ENCODE assay signal across 15 cellular contexts in the genomic region with DNA sequence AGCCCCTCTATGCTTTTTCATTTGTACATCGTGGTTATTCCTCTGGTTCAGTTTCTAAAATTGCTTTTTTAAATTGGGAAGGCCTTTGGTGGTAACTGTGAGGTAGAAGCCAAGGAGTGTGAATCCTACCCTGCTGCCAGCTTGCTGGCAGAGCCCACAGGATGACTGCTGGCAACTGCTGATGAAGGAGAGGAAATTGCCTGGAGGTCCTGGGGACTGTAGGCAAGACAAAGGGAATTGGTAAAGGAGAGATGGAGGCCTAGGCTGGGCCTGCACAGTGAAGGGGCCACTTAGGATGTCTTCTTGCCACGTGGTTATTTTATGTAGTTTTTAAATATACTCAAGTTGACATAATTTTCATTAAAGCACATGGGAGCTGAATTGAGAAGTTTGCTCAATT. TPM values are rescaled to one million over a fixed set of nuclear protein-coding genes. Genes with fewer than 3 reads are reported as not detected.
A peak's percentile ranks its signal among the peaks of the same experiment; 100 is the strongest.
DNase-seq lines count a peak whose midpoint lies in the region; ATAC-seq and TF ChIP-seq lines count a peak whose summit lies in the region.
"Had no signal": no experiment of that assay in that cellular context is flagged by ENCODE, and none has a peak within 500 bp of the region (broad histone marks: within the 10 kb centered on the region; RNA-seq: fewer than 3 reads in every experiment).

No MANE protein-coding gene starts in this region.

- H3K23me2 ChIP-seq in H9 (ENCODE audit: insufficient read length, low read depth, low read length, poor library complexity, severe bottlenecking), result no peaks in the 10 kb centered on the region

- no peak for ATAC-seq in activated CD8-positive, alpha-beta T cell treated with anti-CD3 and anti-CD28 coated beads, Interleukin-2, amount 10 ng/mL, durations not matched to agents 7 days and 5 days

- no CpG with 5 or more reads among the region's 2 CpGs for WGBS in H9 (ENCODE audit: extremely low coverage, insufficient read length, low lambda C conversion rate)

- CTCF ChIA-PET in activated CD8-positive, alpha-beta T cell treated with anti-CD3 and anti-CD28 coated beads, Interleukin-2, amount 10 ng/mL, durations not matched to agents 7 days and 5 days (lab: Charles Lee), result no interaction called here
- CTCF ChIA-PET in A673 (lab: Charles Lee), result no interaction called here
- CTCF ChIA-PET in CD4-positive, alpha-beta memory T cell (lab: Charles Lee; ENCODE audit: partially characterized antibody), result no interaction called here

- H4K5ac ChIP-seq in H9 (ENCODE audit: insufficient read length, low read depth, low read length), result no peak overlapping the region

- no peaks in the 10 kb centered on the region for H3K79me1 ChIP-seq in H9 (ENCODE audit: insufficient read depth, low read depth, low read length, poor library complexity, severe bottlenecking)

- TF ChIP-seq CTCF in H9 (conservative IDR thresholded peaks at IDR 0.05), result no peak
- TF ChIP-seq CTCF in nephron (IDR thresholded peaks at IDR 0.05; ENCODE audit: unreplicated experiment in 3 of 3), result no peak
- no peak for TF ChIP-seq CTCF in A673 (conservative IDR thresholded peaks at IDR 0.05; ENCODE audit: low read depth, low read length)

- H4K20me1 ChIP-seq in H9 (ENCODE audit: control insufficient read depth, insufficient read depth, insufficient read length), result no peaks in the 10 kb centered on the region

- H3K36me3 Mint-ChIP-seq in H9 (ENCODE audit: insufficient read depth in 1 of 3, low read depth in 3 of 3), result peaks cover 6 to 34% (median 21%) of the 10 kb centered on the region in 3 experiments
- H3K36me3 Mint-ChIP-seq in activated CD8-positive, alpha-beta T cell treated with anti-CD3 and anti-CD28 coated beads, Interleukin-2, amount 10 ng/mL, durations not matched to agents 7 days and 5 days (ENCODE audit: low read depth), result peaks cover 29% of the 10 kb centered on the region
- H3K36me3 Mint-ChIP-seq in nephron (ENCODE audit: low read depth), result peaks cover 45% of the 10 kb centered on the region
- peaks cover 18 to 27% of the 10 kb centered on the region in 2 donors for H3K36me3 Mint-ChIP-seq in CD4-positive, alpha-beta memory T cell

- peaks cover 27% of the 10 kb centered on the region for H3K36me3 ChIP-seq in MG63
- peaks cover 10% of the 10 kb centered on the region for H3K36me3 ChIP-seq in A673 (ENCODE audit: insufficient read depth, low read length, poor library complexity, severe bottlenecking)
- H3K36me3 ChIP-seq in CD4-positive, alpha-beta memory T cell (ENCODE audit: insufficient read depth, low read length), result no peaks in the 10 kb centered on the region

- no peak overlapping the region for H3K56ac ChIP-seq in H9 (ENCODE audit: insufficient read length, low read depth, low read length)

- no peak overlapping the region for H2BK15ac ChIP-seq in H9 (ENCODE audit: low read depth, low read length)

- H3K4me3 Mint-ChIP-seq in H9 (no peak overlapping the region), nephron (no peak overlapping the region)
- no peak overlapping the region for H3K4me3 Mint-ChIP-seq in activated CD8-positive, alpha-beta T cell treated with anti-CD3 and anti-CD28 coated beads, Interleukin-2, amount 10 ng/mL, durations not matched to agents 7 days and 5 days
- no peak overlapping the region for H3K4me3 Mint-ChIP-seq in CD4-positive, alpha-beta memory T cell
- H3K4me3 Mint-ChIP-seq: immature natural killer cell had no signal

- no peaks in the 10 kb centered on the region for H3K79me2 ChIP-seq in H9 (ENCODE audit: insufficient read depth, low read length)

- H3K4me1 Mint-ChIP-seq in H9 (peaks cover 4 to 7% of the 10 kb centered on the region in 2 experiments), nephron (peaks cover 6% of the 10 kb centered on the region)
- H3K4me1 Mint-ChIP-seq in activated CD8-positive, alpha-beta T cell treated with anti-CD3 and anti-CD28 coated beads, Interleukin-2, amount 10 ng/mL, durations not matched to agents 7 days and 5 days (ENCODE audit: low read depth), result no peaks in the 10 kb centered on the region
- no peaks in the 10 kb centered on the region for H3K4me1 Mint-ChIP-seq in CD4-positive, alpha-beta memory T cell

- no peaks in the 10 kb centered on the region for H3K27me3 Mint-ChIP-seq in H9 (ENCODE audit: low read depth)
- no peaks in the 10 kb centered on the region for H3K27me3 Mint-ChIP-seq in activated CD8-positive, alpha-beta T cell treated with anti-CD3 and anti-CD28 coated beads, Interleukin-2, amount 10 ng/mL, durations not matched to agents 7 days and 5 days (ENCODE audit: low read depth)
- H3K27me3 Mint-ChIP-seq in nephron (ENCODE audit: low read depth), result no peaks in the 10 kb centered on the region
- H3K27me3 Mint-ChIP-seq in CD4-positive, alpha-beta memory T cell, result no peaks in the 10 kb centered on the region

- no peak overlapping the region for H2AFZ ChIP-seq in H9 (ENCODE audit: low read length)

- no peak overlapping the region for H2AK5ac ChIP-seq in H9 (ENCODE audit: insufficient read length, low read length)

- H3K18ac ChIP-seq in H9 (ENCODE audit: insufficient read length, low read depth, low read length), result no peak overlapping the region

- H3T11ph ChIP-seq in H9 (ENCODE audit: low read length), result no peak overlapping the region

- H3K9me3 ChIP-seq in H9 (ENCODE audit: control insufficient read depth, low read depth, low read length) (no peaks in the 10 kb centered on the region), MG63 (no peaks in the 10 kb centered on the region; the same call in 1 of the 2 replicates), A673 (ENCODE audit: low read depth, low read length, poor library complexity, severe bottlenecking) (no peaks in the 10 kb centered on the region)
- H3K9me3 ChIP-seq in CD4-positive, alpha-beta memory T cell (ENCODE audit: control insufficient read depth in 1 of 2, low read length in 2 of 2), result no peaks in the 10 kb centered on the region

- intact Hi-C loops in A673 (cut with micrococcal nuclease; ENCODE audit: unreplicated experiment), result no loop called here
- intact Hi-C loops in CD4-positive, alpha-beta memory T cell (cut with micrococcal nuclease), result no loop called here

- H3K27ac Mint-ChIP-seq in H9 (peak overlapping the region in 2 of 3 experiments; percentile 77 to 79; a peak in 5 of 7 replicates), nephron (peak overlapping the region; percentile 54 to 61 (median 55))
- peak overlapping the region; percentile 66 for H3K27ac Mint-ChIP-seq in activated CD8-positive, alpha-beta T cell treated with anti-CD3 and anti-CD28 coated beads, Interleukin-2, amount 10 ng/mL, durations not matched to agents 7 days and 5 days
- H3K27ac Mint-ChIP-seq in CD4-positive, alpha-beta memory T cell, result peak overlapping the region in 3 of 7 donors; percentile 17 to 51 (median 42)

- H2BK120ac ChIP-seq in H9 (ENCODE audit: low read depth, low read length, poor library complexity, severe bottlenecking), result no peak overlapping the region

- H3K9me3 Mint-ChIP-seq in H9 (no peaks in the 10 kb centered on the region), nephron (no peaks in the 10 kb centered on the region)
- H3K9me3 Mint-ChIP-seq in activated CD8-positive, alpha-beta T cell treated with anti-CD3 and anti-CD28 coated beads, Interleukin-2, amount 10 ng/mL, durations not matched to agents 7 days and 5 days (ENCODE audit: insufficient read depth), result no peaks in the 10 kb centered on the region
- no peaks in the 10 kb centered on the region for H3K9me3 Mint-ChIP-seq in CD4-positive, alpha-beta memory T cell
- H3K9me3 Mint-ChIP-seq: immature natural killer cell had no signal

- no peak overlapping the region for H3K14ac ChIP-seq in H9 (ENCODE audit: insufficient read depth, low read length)

- H3K4ac ChIP-seq in H9 (ENCODE audit: low read depth, low read length), result no peak overlapping the region

- no peak overlapping the region for H3K23ac ChIP-seq in H9 (ENCODE audit: insufficient read length, low read depth, low read length)

- H3K27me3 ChIP-seq in H9 (ENCODE audit: insufficient read depth, low read length) (no peaks in the 10 kb centered on the region), MG63 (no peaks in the 10 kb centered on the region), A673 (replicated peaks; ENCODE audit: insufficient read depth, low read depth, low read length, poor library complexity) (no peaks in the 10 kb centered on the region)
- H3K27me3 ChIP-seq in CD4-positive, alpha-beta memory T cell (ENCODE audit: insufficient read depth, low read length), result no peaks in the 10 kb centered on the region
- H3K27me3 ChIP-seq: cardiac muscle cell had no signal

- no peak overlapping the region for H3K4me2 ChIP-seq in H9 (ENCODE audit: insufficient read depth, insufficient read length, low read length)

- POLR2A ChIA-PET in activated CD8-positive, alpha-beta T cell treated with anti-CD3 and anti-CD28 coated beads, Interleukin-2, amount 10 ng/mL, durations not matched to agents 7 days and 5 days (lab: Charles Lee), result no interaction called here
- POLR2A ChIA-PET in A673 (lab: Charles Lee; ENCODE audit: low non-redundant PET), result no interaction called here
- POLR2A ChIA-PET in CD4-positive, alpha-beta memory T cell (lab: Charles Lee; ENCODE audit: partially characterized antibody), result no interaction called here

- no peak overlapping the region for H4K8ac ChIP-seq in H9 (replicated peaks; ENCODE audit: insufficient read length, low read depth, low read length)

- H4K91ac ChIP-seq in H9 (ENCODE audit: insufficient read length, low read depth, low read length), result no peak overlapping the region

- no peak overlapping the region for H2BK5ac ChIP-seq in H9 (ENCODE audit: insufficient read length, low read length)

- H3K27ac ChIP-seq in H9 (ENCODE audit: insufficient read length, low read depth, low read length), result no peak overlapping the region
- no peak overlapping the region for H3K27ac ChIP-seq in A673 (ENCODE audit: low read depth, low read length, poor library complexity, severe bottlenecking)
- H3K27ac ChIP-seq in CD4-positive, alpha-beta memory T cell (ENCODE audit: low read depth, low read length), result no peak overlapping the region
- H3K27ac ChIP-seq: cardiac muscle cell, skin epidermis had no signal

- DNase-seq in H9, result no peak
- DNase-seq in MG63, result peak; percentile 75
- no peak for DNase-seq in activated CD8-positive, alpha-beta T cell treated with anti-CD3 and anti-CD28 coated beads, Interleukin-2, amount 10 ng/mL, durations not matched to agents 7 days and 5 days
- DNase-seq in activated CD4-positive, CD25-positive, alpha-beta regulatory T cell treated with anti-CD3 and anti-CD28 coated beads, Interleukin-2, amount 50 U/mL, for 72 hours, result no peak
- no peak for DNase-seq in A673 (ENCODE audit: low spot score)
- DNase-seq in CD4-positive, alpha-beta memory T cell, result no peak
- DNase-seq: AML-193; effector CD8-positive, alpha-beta T cell; immature natural killer cell; NCI-H1436; NCI-H2227 treated with DMSO at 0.1 percent for 48 hours; stimulated activated CD4-positive, alpha-beta T cell treated with anti-CD3 and anti-CD28 coated beads, Interleukin-4, amount 100 ng/mL, for 1 hour had no signal

- H3K4me3 ChIP-seq in MG63, result no peak overlapping the region
- H3K4me3 ChIP-seq in A673 (ENCODE audit: low read depth, low read length, poor library complexity, severe bottlenecking), result no peak overlapping the region
- no peak overlapping the region for H3K4me3 ChIP-seq in CD4-positive, alpha-beta memory T cell (ENCODE audit: low read length in 2 of 2)
- H3K4me3 ChIP-seq: cardiac muscle cell, skin epidermis had no signal

- no peak overlapping the region for H2BK12ac ChIP-seq in H9 (ENCODE audit: insufficient read length, low read depth, low read length)

- H3K4me1 ChIP-seq in H9 (ENCODE audit: insufficient read depth, low read length), result peaks cover under 1% of the 10 kb centered on the region; the same call in 1 of the 2 replicates
- no peaks in the 10 kb centered on the region for H3K4me1 ChIP-seq in A673 (ENCODE audit: insufficient read depth, low read length, poor library complexity, severe bottlenecking)
- H3K4me1 ChIP-seq in CD4-positive, alpha-beta memory T cell (ENCODE audit: insufficient read depth, low read length), result no peaks in the 10 kb centered on the region

- H3K9ac ChIP-seq in H9 (ENCODE audit: extremely low read depth, insufficient read length, low read length), result no peak overlapping the region

- BruUV-seq in A673 (replicated peaks; lab: Mats Ljungman, UMichigan), result no TSS peak

- no peak overlapping the region for H2BK20ac ChIP-seq in H9 (ENCODE audit: low read depth, low read length, poor library complexity, severe bottlenecking)

RNA-seq across cellular contexts. Expression of a gene that starts 15.8 kb away (rescaled TPM):
- total RNA-seq in H9 (2021) (11.0 and 12.3 TPM in 2 replicates), A673 (2021) (12.5 and 17.4 TPM in 2 replicates)
- 5.2 and 21.1 TPM in 2 replicates for total RNA-seq in MG63 (2014; rRNA removed; shearing (Covaris generic); ENCODE audit: low replicate concordance)
- total RNA-seq in activated CD8-positive, alpha-beta T cell treated with anti-CD3 and anti-CD28 coated beads, Interleukin-2, amount 10 ng/mL, durations not matched to agents 7 days and 5 days, result 1 to 10 TPM; 5.5 to 5.8 TPM
- 1 to 10 TPM in 1 of 2 experiments, under 1 TPM in 1; 0.97 to 1.3 TPM for total RNA-seq in CD4-positive, alpha-beta memory T cell
- 1 to 10 TPM in 1 of 2 donors, under 1 TPM in 1; 0.58 to 1.4 TPM for polyA plus RNA-seq in CD4-positive, alpha-beta memory T cell

RNA-seq across cellular contexts. Expression of a gene that starts 55.1 kb away (rescaled TPM):
- total RNA-seq in H9 (2021) (432 and 437 TPM in 2 replicates), A673 (2021) (481 and 486 TPM in 2 replicates)
- 187 and 211 TPM in 2 replicates for total RNA-seq in MG63 (2014; rRNA removed; shearing (Covaris generic); ENCODE audit: low replicate concordance)
- 100 to 1,000 TPM; 288 to 292 TPM for total RNA-seq in activated CD8-positive, alpha-beta T cell treated with anti-CD3 and anti-CD28 coated beads, Interleukin-2, amount 10 ng/mL, durations not matched to agents 7 days and 5 days
- total RNA-seq in CD4-positive, alpha-beta memory T cell, result 10 to 100 TPM; 12.6 to 14.7 TPM
- 10 to 100 TPM; 23.5 to 34.1 TPM for polyA plus RNA-seq in CD4-positive, alpha-beta memory T cell

Comparison
In these comparisons a context has a peak if more than half of its experiments do, and no peak if none do; other contexts are left out.
1. RNA of a gene that starts 55.1 kb away (total RNA-seq): 481 to 486 TPM in A673, 432 to 437 TPM in H9, 288 to 292 TPM in activated CD8-positive, alpha-beta T cell treated with anti-CD3 and anti-CD28 coated beads, Interleukin-2, amount 10 ng/mL, durations not matched to agents 7 days and 5 days and 187 to 211 TPM in MG63; 12.6 to 14.7 TPM in CD4-positive, alpha-beta memory T cell; every median in the first group is over 10 times any median in the second.